In the genomic region with DNA sequence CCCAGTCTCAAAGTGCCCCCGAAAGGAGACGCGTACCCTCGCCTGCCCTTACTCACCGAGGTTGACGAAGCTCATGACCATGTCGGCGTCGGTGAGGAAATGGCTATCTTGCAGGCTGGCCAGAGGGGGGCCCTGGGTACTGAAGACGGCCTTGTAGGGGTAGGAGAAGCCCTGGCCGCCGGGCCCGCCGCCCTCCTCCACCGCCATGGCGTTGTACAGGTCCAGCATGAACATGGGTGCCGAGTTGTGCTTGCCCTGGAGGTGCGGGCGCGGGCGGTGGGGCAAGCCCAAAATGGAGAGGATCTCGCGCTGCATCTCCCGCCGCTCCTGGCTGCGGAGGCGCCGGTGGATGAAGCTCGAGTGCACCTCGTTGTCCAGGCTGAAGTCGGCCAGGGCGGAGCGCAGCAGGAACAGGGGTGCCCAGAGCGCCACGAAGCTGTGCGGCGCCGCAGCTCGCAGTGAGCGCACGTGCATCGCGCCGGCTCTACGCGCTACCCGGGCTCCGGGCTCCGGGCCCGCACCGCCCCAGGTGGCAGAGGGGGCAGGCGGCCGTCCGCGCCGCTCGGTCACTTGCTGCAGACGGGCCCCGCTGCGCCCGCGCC, we compare ENCODE assay signal across 2 cellular contexts.
TF ChIP-seq lines count a peak whose summit lies in the region.

No MANE protein-coding gene starts in this region.

TF ChIP-seq in HEK293T, 16 proteins besides CTCF, POLR2A, EP300 and RAD21:
- TF ChIP-seq FOXK2 (IDR thresholded peaks at IDR 0.05) (no peak), TARDBP (IDR thresholded peaks at IDR 0.05) (no peak), FOXA1 (IDR thresholded peaks at IDR 0.05) (no peak), LEF1 (IDR thresholded peaks at IDR 0.05; ENCODE audit: borderline replicate concordance) (no peak), ZNF384 (IDR thresholded peaks at IDR 0.05) (no peak), BHLHE40 (IDR thresholded peaks at IDR 0.05; ENCODE audit: borderline replicate concordance) (no peak), L3MBTL2 (conservative IDR thresholded peaks at IDR 0.05) (no peak), NFRKB (IDR thresholded peaks at IDR 0.05) (no peak), SP1 (IDR thresholded peaks at IDR 0.05) (no peak), HDGF (IDR thresholded peaks at IDR 0.05; ENCODE audit: borderline replicate concordance) (no peak), SUZ12 (IDR thresholded peaks at IDR 0.05) (no peak), FOXM1 (IDR thresholded peaks at IDR 0.05; ENCODE audit: borderline replicate concordance) (no peak), ELF4 (IDR thresholded peaks at IDR 0.05) (no peak)
- TF ChIP-seq, protein P1, sequence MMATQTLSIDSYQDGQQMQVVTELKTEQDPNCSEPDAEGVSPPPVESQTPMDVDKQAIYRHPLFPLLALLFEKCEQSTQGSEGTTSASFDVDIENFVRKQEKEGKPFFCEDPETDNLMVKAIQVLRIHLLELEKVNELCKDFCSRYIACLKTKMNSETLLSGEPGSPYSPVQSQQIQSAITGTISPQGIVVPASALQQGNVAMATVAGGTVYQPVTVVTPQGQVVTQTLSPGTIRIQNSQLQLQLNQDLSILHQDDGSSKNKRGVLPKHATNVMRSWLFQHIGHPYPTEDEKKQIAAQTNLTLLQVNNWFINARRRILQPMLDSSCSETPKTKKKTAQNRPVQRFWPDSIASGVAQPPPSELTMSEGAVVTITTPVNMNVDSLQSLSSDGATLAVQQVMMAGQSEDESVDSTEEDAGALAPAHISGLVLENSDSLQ (IDR thresholded peaks at IDR 0.05) = no peak

TF ChIP-seq in GM12878, 131 proteins besides CTCF, POLR2A, EP300 and RAD21:
- TF ChIP-seq ETV6 (conservative IDR thresholded peaks at IDR 0.05 in 1 of 2, IDR thresholded peaks at IDR 0.05 in 1 of 2; ENCODE audit: borderline replicate concordance in 1 of 2, low read depth in 1 of 2) (peak in 1 of 2 experiments; percentile 52; a peak in 1 of 4 replicates), ESRRA (IDR thresholded peaks at IDR 0.05; ENCODE audit: low read length) (no peak), ZNF24 (IDR thresholded peaks at IDR 0.05) (no peak), NFXL1 (IDR thresholded peaks at IDR 0.05; ENCODE audit: borderline replicate concordance) (peak; percentile 47), BHLHE40 (IDR thresholded peaks at IDR 0.05; ENCODE audit: borderline replicate concordance in 1 of 2, low read depth in 2 of 2, low read length in 1 of 2) (no peak)
- TF ChIP-seq, protein P2, sequence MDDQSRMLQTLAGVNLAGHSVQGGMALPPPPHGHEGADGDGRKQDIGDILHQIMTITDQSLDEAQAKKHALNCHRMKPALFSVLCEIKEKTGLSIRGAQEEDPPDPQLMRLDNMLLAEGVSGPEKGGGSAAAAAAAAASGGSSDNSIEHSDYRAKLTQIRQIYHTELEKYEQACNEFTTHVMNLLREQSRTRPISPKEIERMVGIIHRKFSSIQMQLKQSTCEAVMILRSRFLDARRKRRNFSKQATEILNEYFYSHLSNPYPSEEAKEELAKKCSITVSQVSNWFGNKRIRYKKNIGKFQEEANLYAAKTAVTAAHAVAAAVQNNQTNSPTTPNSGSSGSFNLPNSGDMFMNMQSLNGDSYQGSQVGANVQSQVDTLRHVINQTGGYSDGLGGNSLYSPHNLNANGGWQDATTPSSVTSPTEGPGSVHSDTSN (IDR thresholded peaks at IDR 0.05; ENCODE audit: insufficient replicate concordance, low read depth, low read length) = no peak
- TF ChIP-seq, protein P3, sequence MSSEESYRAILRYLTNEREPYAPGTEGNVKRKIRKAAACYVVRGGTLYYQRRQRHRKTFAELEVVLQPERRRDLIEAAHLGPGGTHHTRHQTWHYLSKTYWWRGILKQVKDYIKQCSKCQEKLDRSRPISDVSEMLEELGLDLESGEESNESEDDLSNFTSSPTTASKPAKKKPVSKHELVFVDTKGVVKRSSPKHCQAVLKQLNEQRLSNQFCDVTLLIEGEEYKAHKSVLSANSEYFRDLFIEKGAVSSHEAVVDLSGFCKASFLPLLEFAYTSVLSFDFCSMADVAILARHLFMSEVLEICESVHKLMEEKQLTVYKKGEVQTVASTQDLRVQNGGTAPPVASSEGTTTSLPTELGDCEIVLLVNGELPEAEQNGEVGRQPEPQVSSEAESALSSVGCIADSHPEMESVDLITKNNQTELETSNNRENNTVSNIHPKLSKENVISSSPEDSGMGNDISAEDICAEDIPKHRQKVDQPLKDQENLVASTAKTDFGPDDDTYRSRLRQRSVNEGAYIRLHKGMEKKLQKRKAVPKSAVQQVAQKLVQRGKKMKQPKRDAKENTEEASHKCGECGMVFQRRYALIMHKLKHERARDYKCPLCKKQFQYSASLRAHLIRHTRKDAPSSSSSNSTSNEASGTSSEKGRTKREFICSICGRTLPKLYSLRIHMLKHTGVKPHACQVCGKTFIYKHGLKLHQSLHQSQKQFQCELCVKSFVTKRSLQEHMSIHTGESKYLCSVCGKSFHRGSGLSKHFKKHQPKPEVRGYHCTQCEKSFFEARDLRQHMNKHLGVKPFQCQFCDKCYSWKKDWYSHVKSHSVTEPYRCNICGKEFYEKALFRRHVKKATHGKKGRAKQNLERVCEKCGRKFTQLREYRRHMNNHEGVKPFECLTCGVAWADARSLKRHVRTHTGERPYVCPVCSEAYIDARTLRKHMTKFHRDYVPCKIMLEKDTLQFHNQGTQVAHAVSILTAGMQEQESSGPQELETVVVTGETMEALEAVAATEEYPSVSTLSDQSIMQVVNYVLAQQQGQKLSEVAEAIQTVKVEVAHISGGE (CRISPR knock-in tag; IDR thresholded peaks at IDR 0.05) = no peak
